1 cellular context compared by ENCODE assay signal in genomic region chr4:82431831-82432230, GRCh38.
TF ChIP-seq lines count a peak whose summit lies in the region.

No MANE protein-coding gene starts in this region.

TF ChIP-seq in K562, 482 proteins besides CTCF, POLR2A, EP300 and RAD21:
- TF ChIP-seq, protein P1, sequence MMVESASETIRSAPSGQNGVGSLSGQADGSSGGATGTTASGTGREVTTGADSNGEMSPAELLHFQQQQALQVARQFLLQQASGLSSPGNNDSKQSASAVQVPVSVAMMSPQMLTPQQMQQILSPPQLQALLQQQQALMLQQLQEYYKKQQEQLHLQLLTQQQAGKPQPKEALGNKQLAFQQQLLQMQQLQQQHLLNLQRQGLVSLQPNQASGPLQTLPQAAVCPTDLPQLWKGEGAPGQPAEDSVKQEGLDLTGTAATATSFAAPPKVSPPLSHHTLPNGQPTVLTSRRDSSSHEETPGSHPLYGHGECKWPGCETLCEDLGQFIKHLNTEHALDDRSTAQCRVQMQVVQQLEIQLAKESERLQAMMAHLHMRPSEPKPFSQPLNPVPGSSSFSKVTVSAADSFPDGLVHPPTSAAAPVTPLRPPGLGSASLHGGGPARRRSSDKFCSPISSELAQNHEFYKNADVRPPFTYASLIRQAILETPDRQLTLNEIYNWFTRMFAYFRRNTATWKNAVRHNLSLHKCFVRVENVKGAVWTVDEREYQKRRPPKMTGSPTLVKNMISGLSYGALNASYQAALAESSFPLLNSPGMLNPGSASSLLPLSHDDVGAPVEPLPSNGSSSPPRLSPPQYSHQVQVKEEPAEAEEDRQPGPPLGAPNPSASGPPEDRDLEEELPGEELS (CRISPR knock-in tag; IDR thresholded peaks at IDR 0.05; ENCODE audit: borderline replicate concordance): no peak
- TF ChIP-seq CEBPB (tag; IDR thresholded peaks at IDR 0.05) (0 out of 2 replicates have a peak, but pooled peaks have one; percentile 29), YY1 (IDR thresholded peaks at IDR 0.05; ENCODE audit: borderline replicate concordance in 1 of 3, control insufficient read depth in 1 of 3, extremely low read depth in 1 of 3, insufficient read depth in 3 of 3, insufficient read length in 1 of 3, insufficient replicate concordance in 2 of 3, low read depth in 1 of 3, low read length in 2 of 3) (no peak), NR2C1 (IDR thresholded peaks at IDR 0.05) (no peak), NR2C1 (tag; IDR thresholded peaks at IDR 0.05) (no peak), HMGN3 (IDR thresholded peaks at IDR 0.05; ENCODE audit: borderline replicate concordance, extremely low read depth, insufficient read length, low read depth, low read length) (no peak)
- TF ChIP-seq, protein P2, sequence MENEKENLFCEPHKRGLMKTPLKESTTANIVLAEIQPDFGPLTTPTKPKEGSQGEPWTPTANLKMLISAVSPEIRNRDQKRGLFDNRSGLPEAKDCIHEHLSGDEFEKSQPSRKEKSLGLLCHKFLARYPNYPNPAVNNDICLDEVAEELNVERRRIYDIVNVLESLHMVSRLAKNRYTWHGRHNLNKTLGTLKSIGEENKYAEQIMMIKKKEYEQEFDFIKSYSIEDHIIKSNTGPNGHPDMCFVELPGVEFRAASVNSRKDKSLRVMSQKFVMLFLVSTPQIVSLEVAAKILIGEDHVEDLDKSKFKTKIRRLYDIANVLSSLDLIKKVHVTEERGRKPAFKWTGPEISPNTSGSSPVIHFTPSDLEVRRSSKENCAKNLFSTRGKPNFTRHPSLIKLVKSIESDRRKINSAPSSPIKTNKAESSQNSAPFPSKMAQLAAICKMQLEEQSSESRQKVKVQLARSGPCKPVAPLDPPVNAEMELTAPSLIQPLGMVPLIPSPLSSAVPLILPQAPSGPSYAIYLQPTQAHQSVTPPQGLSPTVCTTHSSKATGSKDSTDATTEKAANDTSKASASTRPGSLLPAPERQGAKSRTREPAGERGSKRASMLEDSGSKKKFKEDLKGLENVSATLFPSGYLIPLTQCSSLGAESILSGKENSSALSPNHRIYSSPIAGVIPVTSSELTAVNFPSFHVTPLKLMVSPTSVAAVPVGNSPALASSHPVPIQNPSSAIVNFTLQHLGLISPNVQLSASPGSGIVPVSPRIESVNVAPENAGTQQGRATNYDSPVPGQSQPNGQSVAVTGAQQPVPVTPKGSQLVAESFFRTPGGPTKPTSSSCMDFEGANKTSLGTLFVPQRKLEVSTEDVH (IDR thresholded peaks at IDR 0.05; ENCODE audit: low read depth, partially characterized antibody): no peak
